ENCODE assay signal across 15 cellular contexts in the genomic region with DNA sequence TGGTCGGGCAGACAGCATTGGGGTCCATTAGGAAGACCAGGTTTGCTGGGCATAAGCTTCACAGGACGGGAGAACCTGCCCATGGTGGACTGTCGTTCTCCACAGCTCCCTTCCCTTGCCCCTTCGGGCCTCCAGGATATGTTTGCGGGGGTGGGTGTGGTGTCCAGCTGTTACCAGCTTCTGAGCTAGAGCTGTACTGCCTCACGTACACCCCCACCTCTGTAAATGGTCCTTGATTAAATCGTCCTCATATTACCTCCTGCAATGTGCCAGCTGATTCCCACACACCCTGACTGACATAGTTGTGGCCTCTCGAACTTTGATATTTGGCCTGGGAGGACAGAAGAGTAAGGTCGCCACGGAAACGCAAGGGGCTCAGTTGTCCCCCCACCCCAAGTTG. TPM values are rescaled to one million over a fixed set of nuclear protein-coding genes. Genes with fewer than 3 reads are reported as not detected.
A peak's percentile ranks its signal among the peaks of the same experiment; 100 is the strongest.
DNase-seq lines count a peak whose midpoint lies in the region; ATAC-seq and TF ChIP-seq lines count a peak whose summit lies in the region.
"Had no signal": no experiment of that assay in that cellular context is flagged by ENCODE, and none has a peak within 500 bp of the region (broad histone marks: within the 10 kb centered on the region; RNA-seq: fewer than 3 reads in every experiment).

No MANE protein-coding gene starts in this region.

- 37 to 71% methylated on average over 11 of the region's 11 CpGs for WGBS in sigmoid colon, 2 donors

- peak; percentile 53 for DNase-seq in DMS 273 treated with DMSO at 0.1 percent for 48 hours (lab: John Stamatoyannopoulos, UW)
- no peak for DNase-seq in lower lobe of right lung
- DNase-seq in sigmoid colon: no peak
- no peak for DNase-seq in middle frontal gyrus (ENCODE audit: extremely low spot score, low spot score)
- no peak for DNase-seq in NCI-H2081 (lab: John Stamatoyannopoulos, UW)
- no peak for DNase-seq in NCI-H446 (lab: John Stamatoyannopoulos, UW)
- no peak for DNase-seq in activated CD4-positive, alpha-beta T cell treated with anti-CD3 and anti-CD28 coated beads, Interleukin-2, amount 50 U/mL, for 4 hours
- DNase-seq: NCI-H1105, NCI-H187, RPMI8226, SIG-M5 had no signal

- peak overlapping the region; percentile 34 for H3K27ac ChIP-seq in cingulate gyrus (ENCODE audit: low read depth, low read length)
- H3K27ac ChIP-seq in lower lobe of right lung: peak overlapping the region; percentile 18
- H3K27ac ChIP-seq in sigmoid colon: peak overlapping the region in 3 of 4 donors; percentile 38 to 69 (median 55)

- no peak for ATAC-seq in lower lobe of right lung

- intact Hi-C loops in lower lobe of right lung (cut with DNase I): no loop called here
- intact Hi-C loops in sigmoid colon (cut with DNase I): no loop called here

- no peak overlapping the region for H3K4me3 ChIP-seq in lower lobe of right lung
- H3K4me3 ChIP-seq in sigmoid colon: no peak overlapping the region

- no peaks in the 10 kb centered on the region for H3K9me3 ChIP-seq in lower lobe of right lung
- no peaks in the 10 kb centered on the region for H3K9me3 ChIP-seq in sigmoid colon

- H3K36me3 ChIP-seq in lower lobe of right lung (no peaks in the 10 kb centered on the region), sigmoid colon (peaks cover 0 to 15% (median 0%) of the 10 kb centered on the region in 4 donors)

- H3K27me3 ChIP-seq in lower lobe of right lung (ENCODE audit: low read depth): no peaks in the 10 kb centered on the region
- H3K27me3 ChIP-seq in sigmoid colon: no peaks in the 10 kb centered on the region

- TF ChIP-seq CTCF in lower lobe of right lung (IDR thresholded peaks at IDR 0.05) (no peak), sigmoid colon (IDR thresholded peaks at IDR 0.05) (no peak)

- no peak for TF ChIP-seq EP300 in sigmoid colon (IDR thresholded peaks at IDR 0.05)

- TF ChIP-seq POLR2A in sigmoid colon (IDR thresholded peaks at IDR 0.05): no peak

- peaks cover 8% of the 10 kb centered on the region for H3K4me1 ChIP-seq in lower lobe of right lung
- peaks cover 0 to 18% (median 6%) of the 10 kb centered on the region in 4 donors for H3K4me1 ChIP-seq in sigmoid colon

RNA-seq across cellular contexts. Expression of gene BCR, which starts 16.2 kb away (rescaled TPM):
- total RNA-seq in lower lobe of right lung (57.2 TPM), sigmoid colon (10 to 100 TPM; 13.2 to 39.9 (median 21.5) TPM)
- polyA plus RNA-seq in sigmoid colon: 10 to 100 TPM; 10.8 to 25.9 (median 10.9) TPM

RNA-seq across cellular contexts. Expression of gene RAB36, which starts 18.8 kb away (rescaled TPM):
- total RNA-seq in lower lobe of right lung (9.6 TPM), sigmoid colon (1 to 10 TPM; 2.1 to 5.3 (median 3.5) TPM)
- 1 to 10 TPM in 1 of 3 donors, under 1 TPM in 2; 0.23 to 1.5 (median 0.60) TPM for polyA plus RNA-seq in sigmoid colon

RNA-seq across cellular contexts. Expression of gene RSPH14, which starts 22.3 kb away (rescaled TPM):
- total RNA-seq in lower lobe of right lung (2.0 TPM), sigmoid colon (under 1 TPM in 2 of 4 donors, not detected in 2; 0.33 to 0.81 TPM)
- under 1 TPM in 1 of 3 donors, not detected in 2; 0.06 TPM for polyA plus RNA-seq in sigmoid colon
- total RNA-seq: H4, MCF 10A had no signal
- polyA plus RNA-seq: CD14-positive monocyte had no signal
